7 cellular contexts compared by ENCODE assay signal in genomic region chr9:125407974-125408900, GRCh38.
A peak's percentile ranks its signal among the peaks of the same experiment; 100 is the strongest.
DNase-seq lines count a peak whose midpoint lies in the region; ATAC-seq, FAIRE-seq and TF ChIP-seq lines count a peak whose summit lies in the region.

No MANE protein-coding gene starts in this region.

- peak; percentile 72 for ATAC-seq in HG03442 (IDR thresholded peaks at IDR 0.05; ENCODE audit: unreplicated experiment)

- FAIRE-seq in GM12892 (lab: Jason Lieb, UNC) = peak; percentile 65

- H3K9me3 ChIP-seq in esophagus (ENCODE audit: control insufficient read depth in 2 of 2, insufficient read depth in 1 of 2, low read depth in 1 of 2, low read length in 1 of 2) (peaks cover 0 to 4% of the 10 kb centered on the region in 2 donors), mucosa of rectum (ENCODE audit: control insufficient read depth in 2 of 2, low read length in 2 of 2) (no peaks in the 10 kb centered on the region)

- 5% methylated on average over 65 to 104 of the region's 104 CpGs for WGBS in esophagus, 2 donors

- H3K27ac ChIP-seq in esophagus (ENCODE audit: low read depth in 2 of 2, low read length in 1 of 2) = peak overlapping the region; percentile 22 to 38
- H3K27ac ChIP-seq in mucosa of rectum (ENCODE audit: low read depth in 2 of 2, low read length in 2 of 2) = peak overlapping the region in 1 of 2 donors; percentile 9

- H3K4me3 ChIP-seq in esophagus (ENCODE audit: low read depth in 1 of 2, low read length in 2 of 2) (peak overlapping the region; percentile 47 to 53), mucosa of rectum (ENCODE audit: low read length in 2 of 2) (peak overlapping the region; percentile 59 to 63)

- no peak for TF ChIP-seq POLR2A in GM12892 (IDR thresholded peaks at IDR 0.05; ENCODE audit: low read depth, low read length)

- H3K4me1 ChIP-seq in esophagus (ENCODE audit: control insufficient read depth in 2 of 2, insufficient read depth in 2 of 2, low read length in 1 of 2) (peaks cover 2 to 7% of the 10 kb centered on the region in 2 donors), mucosa of rectum (ENCODE audit: control insufficient read depth in 2 of 2, insufficient read depth in 2 of 2, low read length in 2 of 2) (peaks cover 3 to 7% of the 10 kb centered on the region in 2 donors)

- DNase-seq in GM12892 (ENCODE audit: insufficient read length) (peak; percentile 98), NOMO-1 treated with DMSO at 0.1 percent for 48 hours (lab: John Stamatoyannopoulos, UW; ENCODE audit: unreplicated experiment) (peak; percentile 57), activated T-cell treated with anti-CD3 and anti-CD28 coated beads for 24 hours (ENCODE audit: low read depth) (peak; percentile 65)
- peak; percentile 68 for DNase-seq in stimulated activated CD8-positive, alpha-beta memory T cell treated with anti-CD3 and anti-CD28 coated beads, Interleukin-4, amount 100 ng/mL, for 24 hours (ENCODE audit: low read depth)

- H3K9ac ChIP-seq in mucosa of rectum (ENCODE audit: low read depth in 1 of 2, low read length in 2 of 2) = peak overlapping the region in 1 of 2 donors; percentile 53

- no peaks in the 10 kb centered on the region for H3K36me3 ChIP-seq in esophagus (ENCODE audit: control insufficient read depth in 2 of 2, insufficient read depth in 2 of 2, low read length in 1 of 2)
- H3K36me3 ChIP-seq in mucosa of rectum (ENCODE audit: control insufficient read depth in 2 of 2, insufficient read depth in 2 of 2, low read length in 2 of 2) = no peaks in the 10 kb centered on the region

- H3K27me3 ChIP-seq in esophagus (ENCODE audit: control insufficient read depth in 1 of 2, insufficient read depth in 2 of 2, low read length in 2 of 2) = no peaks in the 10 kb centered on the region
- H3K27me3 ChIP-seq in mucosa of rectum (ENCODE audit: control insufficient read depth in 2 of 2, insufficient read depth in 2 of 2, low read length in 2 of 2) = peaks cover 6 to 17% of the 10 kb centered on the region in 2 donors
